Comparison of ENCODE assay signal across 31 cellular contexts in genomic region chr2:217216316-217216715, GRCh38.
"Had no signal": no experiment of that assay in that cellular context is flagged by ENCODE, and none has a peak within 500 bp of the region (broad histone marks: within the 10 kb centered on the region; RNA-seq: fewer than 3 reads in every experiment).

No MANE protein-coding gene starts in this region.

- H3K9me3 Mint-ChIP-seq: natural killer cell treated with Interleukin-12 subunit alpha and Interleukin-12 subunit beta and Interleukin-15 and Interleukin-18, amount 100 ng/mL, for 72 hours; neural crest cell had no signal

- H3K27ac ChIP-seq: left ventricle myocardium inferior, pancreas, prostate gland, skin epidermis, stomach, testis, thyroid gland, transverse colon, upper lobe of right lung had no signal

- H3K4me1 ChIP-seq: pancreas, prostate gland, stomach, upper lobe of right lung had no signal

- H3K27ac Mint-ChIP-seq: immature natural killer cell; naive thymus-derived CD4-positive, alpha-beta T cell; natural killer cell treated with Interleukin-12 subunit alpha and Interleukin-12 subunit beta and Interleukin-15 and Interleukin-18, amount 100 ng/mL, for 72 hours; stimulated activated naive B cell treated with anti-CD40 and anti-IgM and Interleukin-4, amounts not matched to agents 10 μg/mL and 1 μg/mL and 100 μg/mL, for 72 hours had no signal

- H3K4me3 ChIP-seq: left ventricle myocardium inferior, lung, mucosa of descending colon, pancreas, prostate gland, skin epidermis, stomach, testis, thyroid gland, transverse colon, upper lobe of right lung had no signal

- H3K9me3 ChIP-seq: left ventricle myocardium inferior, mucosa of descending colon, pancreas, prostate gland, stomach, testis, thyroid gland, transverse colon, upper lobe of right lung had no signal

- DNase-seq: hypothalamus; immature natural killer cell; kidney; left colon; left ventricle myocardium inferior; midbrain; mucosa of descending colon; naive thymus-derived CD4-positive, alpha-beta T cell; nucleus accumbens; pancreas; posterior cingulate gyrus; retina; right cardiac atrium; stimulated activated CD4-positive, alpha-beta T cell treated with anti-CD3 and anti-CD28 coated beads, Interleukin-12 subunit alpha, Interleukin-12 subunit beta, amount 100 ng/mL, for 4 hours; stimulated activated CD4-positive, alpha-beta T cell treated with anti-CD3 and anti-CD28 coated beads, Interleukin-15, amount 100 ng/mL, for 24 hours; stimulated activated CD4-positive, alpha-beta T cell treated with anti-CD3 and anti-CD28 coated beads, Interleukin-2, amount 100 ng/mL, for 24 hours; stimulated activated CD4-positive, alpha-beta T cell treated with anti-CD3 and anti-CD28 coated beads, Interleukin-4, amount 100 ng/mL, for 1 hour; stimulated activated naive B cell treated with anti-CD40 and anti-IgM and Interleukin-4, amounts not matched to agents 10 μg/mL and 1 μg/mL and 100 μg/mL, for 72 hours; stimulated activated naive CD8-positive, alpha-beta T cell treated with anti-CD3 and anti-CD28 coated beads, Interleukin-15, Interleukin-2, amounts not matched to agents 100 U/mL and 50 U/mL, for 24 hours; stomach; testis; thyroid gland; transverse colon; upper lobe of right lung had no signal

- H3K36me3 Mint-ChIP-seq: immature natural killer cell; stimulated activated naive B cell treated with anti-CD40 and anti-IgM and Interleukin-4, amounts not matched to agents 10 μg/mL and 1 μg/mL and 100 μg/mL, for 72 hours had no signal

- H3K36me3 ChIP-seq: left ventricle myocardium inferior, pancreas, prostate gland, stomach, thyroid gland, transverse colon, upper lobe of right lung had no signal

- H3K4me3 Mint-ChIP-seq: immature natural killer cell; naive thymus-derived CD4-positive, alpha-beta T cell; natural killer cell treated with Interleukin-12 subunit alpha and Interleukin-12 subunit beta and Interleukin-15 and Interleukin-18, amount 100 ng/mL, for 72 hours; neural crest cell; stimulated activated naive B cell treated with anti-CD40 and anti-IgM and Interleukin-4, amounts not matched to agents 10 μg/mL and 1 μg/mL and 100 μg/mL, for 72 hours had no signal

- FAIRE-seq: islet of Langerhans, kidney, pancreas, urothelium cell line had no signal

- H3K27me3 ChIP-seq: pancreas, stomach, testis, thyroid gland, transverse colon, upper lobe of right lung had no signal
